In genomic region chr20:13009682-13010406, GRCh38 we compare ENCODE assay signal across 8 cellular contexts. TPM values are rescaled to one million over a fixed set of nuclear protein-coding genes. Genes with fewer than 3 reads are reported as not detected.
A peak's percentile ranks its signal among the peaks of the same experiment; 100 is the strongest.
DNase-seq lines count a peak whose midpoint lies in the region; ATAC-seq, FAIRE-seq and TF ChIP-seq lines count a peak whose summit lies in the region.

No MANE protein-coding gene starts in this region.

- H3K27ac ChIP-seq in BLaER1 treated with 17β-estradiol and CSF1 and Interleukin-3, amounts not matched to agents 10 nM and 100 nM = peak overlapping the region; percentile 60 to 79 (median 70); a peak in 21 of 22 replicates
- H3K27ac ChIP-seq in mucosa of rectum (ENCODE audit: low read depth in 2 of 2, low read length in 2 of 2) (peak overlapping the region in 1 of 2 donors; percentile 68), vagina (peak overlapping the region; percentile 57)

- DNase-seq in RCC 7860 (ENCODE audit: low spot score) (peak; percentile 75), vagina (ENCODE audit: extremely low spot score in 2 of 2) (no peak), NCI-H1105 treated with DMSO at 0.1 percent for 48 hours (lab: John Stamatoyannopoulos, UW) (no peak)
- DNase-seq in effector memory CD8-positive, alpha-beta T cell = no peak

- no peaks in the 10 kb centered on the region for H3K27me3 ChIP-seq in BLaER1 treated with 17β-estradiol and CSF1 and Interleukin-3, amounts not matched to agents 10 nM and 100 nM
- H3K27me3 ChIP-seq in mucosa of rectum (ENCODE audit: control insufficient read depth in 2 of 2, insufficient read depth in 2 of 2, low read length in 2 of 2) (no peaks in the 10 kb centered on the region), vagina (no peaks in the 10 kb centered on the region)

- peaks cover 40 to 52% (median 44%) of the 10 kb centered on the region in 10 experiments for H3K4me1 ChIP-seq in BLaER1 treated with 17β-estradiol and CSF1 and Interleukin-3, amounts not matched to agents 10 nM and 100 nM
- peaks cover 8 to 9% of the 10 kb centered on the region in 2 donors for H3K4me1 ChIP-seq in mucosa of rectum (ENCODE audit: control insufficient read depth in 2 of 2, insufficient read depth in 2 of 2, low read length in 2 of 2)
- H3K4me1 ChIP-seq in vagina = peaks cover 31% of the 10 kb centered on the region

- H3K27ac Mint-ChIP-seq in effector memory CD8-positive, alpha-beta T cell = no peak overlapping the region

- H3K4me1 Mint-ChIP-seq in effector memory CD8-positive, alpha-beta T cell (ENCODE audit: low read depth in 2 of 2) = no peaks in the 10 kb centered on the region

- no peak for TF ChIP-seq POLR2A in vagina (IDR thresholded peaks at IDR 0.05)

- intact Hi-C loops in vagina (cut with DNase I) = no loop called here

- H3K27me3 Mint-ChIP-seq in effector memory CD8-positive, alpha-beta T cell = no peaks in the 10 kb centered on the region

- H3K4me3 ChIP-seq in BLaER1 treated with 17β-estradiol and CSF1 and Interleukin-3, amounts not matched to agents 10 nM and 100 nM = peak overlapping the region; percentile 32 to 57 (median 45); a peak in 14 of 20 replicates
- peak overlapping the region; percentile 68 to 73 for H3K4me3 ChIP-seq in mucosa of rectum (ENCODE audit: low read length in 2 of 2)
- H3K4me3 ChIP-seq in vagina = peak overlapping the region; percentile 45 to 49

- ATAC-seq in GM18907 (IDR thresholded peaks at IDR 0.05; ENCODE audit: unreplicated experiment) = peak; percentile 97
- peak; percentile 88 for ATAC-seq in HG03066 (IDR thresholded peaks at IDR 0.05; ENCODE audit: low read depth, unreplicated experiment)
- peak; percentile 17 for ATAC-seq in effector memory CD8-positive, alpha-beta T cell (replicated peaks)

- peak overlapping the region; percentile 73 to 91 (median 85) for H3K4me2 ChIP-seq in BLaER1 treated with 17β-estradiol and CSF1 and Interleukin-3, amounts not matched to agents 10 nM and 100 nM

- peak overlapping the region; percentile 34 to 62 for H3K4me3 Mint-ChIP-seq in effector memory CD8-positive, alpha-beta T cell

- peak; percentile 93 for FAIRE-seq in RCC 7860 (lab: Jason Lieb, UNC)

- H3K9me3 ChIP-seq in BLaER1 treated with 17β-estradiol and CSF1 and Interleukin-3, amounts not matched to agents 10 nM and 100 nM (replicated peaks in 1 of 11) = 0 out of 22 replicates have a peak, but pooled peaks cover 0 to 5% (median 0%) of the 10 kb centered on the region in 11 experiments
- no peaks in the 10 kb centered on the region for H3K9me3 ChIP-seq in mucosa of rectum (ENCODE audit: control insufficient read depth in 2 of 2, low read length in 2 of 2)
- H3K9me3 ChIP-seq in vagina = no peaks in the 10 kb centered on the region

- TF ChIP-seq CTCF in vagina (IDR thresholded peaks at IDR 0.05) = no peak

- peaks cover 2% of the 10 kb centered on the region for H3K36me3 Mint-ChIP-seq in effector memory CD8-positive, alpha-beta T cell (ENCODE audit: insufficient read depth)

- peak overlapping the region; percentile 33 to 70 (median 60); a peak in 20 of 22 replicates for H3K9ac ChIP-seq in BLaER1 treated with 17β-estradiol and CSF1 and Interleukin-3, amounts not matched to agents 10 nM and 100 nM
- peak overlapping the region; percentile 33 to 71 for H3K9ac ChIP-seq in mucosa of rectum (ENCODE audit: low read depth in 1 of 2, low read length in 2 of 2)

- H4K20me1 ChIP-seq in BLaER1 treated with 17β-estradiol and CSF1 and Interleukin-3, amounts not matched to agents 10 nM and 100 nM = peaks cover 0 to 5% (median 0%) of the 10 kb centered on the region in 11 experiments; a peak in 1 of 22 replicates

- H3K9me3 Mint-ChIP-seq in effector memory CD8-positive, alpha-beta T cell = peaks cover 7 to 9% of the 10 kb centered on the region in 2 donors

- H3K36me3 ChIP-seq in BLaER1 treated with 17β-estradiol and CSF1 and Interleukin-3, amounts not matched to agents 10 nM and 100 nM = no peaks in the 10 kb centered on the region
- no peaks in the 10 kb centered on the region for H3K36me3 ChIP-seq in mucosa of rectum (ENCODE audit: control insufficient read depth in 2 of 2, insufficient read depth in 2 of 2, low read length in 2 of 2)
- no peaks in the 10 kb centered on the region for H3K36me3 ChIP-seq in vagina

RNA-seq across cellular contexts. Expression of gene SPTLC3, which starts 1.1 kb away (rescaled TPM):
- 5.9 TPM for total RNA-seq in vagina

Comparison
In these comparisons a context has a peak if more than half of its experiments do, and no peak if none do; other contexts are left out.
1. ATAC-seq: peak in every context shown above with its lines; median percentile 97 in GM18907; 88 in HG03066; 17 in effector memory CD8-positive, alpha-beta T cell.